Comparison of ENCODE assay signal across 10 cellular contexts in genomic region chr18:58785171-58785805, GRCh38.
DNase-seq lines count a peak whose midpoint lies in the region; ATAC-seq and TF ChIP-seq lines count a peak whose summit lies in the region.
"Had no signal": no experiment of that assay in that cellular context is flagged by ENCODE, and none has a peak within 500 bp of the region (broad histone marks: within the 10 kb centered on the region; RNA-seq: fewer than 3 reads in every experiment).

No MANE protein-coding gene starts in this region.

- H3K36me3 Mint-ChIP-seq in brain: no peaks in the 10 kb centered on the region

- H3K27me3 ChIP-seq in A673 (replicated peaks; ENCODE audit: insufficient read depth, low read depth, low read length, poor library complexity) (no peaks in the 10 kb centered on the region), mesenchymal stem cell (ENCODE audit: control insufficient read depth in 1 of 2, insufficient read depth in 1 of 2, low read length in 2 of 2) (no peaks in the 10 kb centered on the region)

- WGBS in mesenchymal stem cell: 15% methylated on average over 10 of the region's 13 CpGs

- no peaks in the 10 kb centered on the region for H3K79me1 ChIP-seq in mesenchymal stem cell (replicated peaks; ENCODE audit: low read length, poor library complexity, severe bottlenecking)

- peak overlapping the region; percentile 41 to 83 for H3K18ac ChIP-seq in mesenchymal stem cell (ENCODE audit: low read depth in 1 of 2, low read length in 2 of 2)

- H3K9me3 Mint-ChIP-seq in brain: peaks cover 0 to 4% (median 0%) of the 10 kb centered on the region in 5 experiments

- H2BK12ac ChIP-seq in mesenchymal stem cell (ENCODE audit: low read length in 2 of 2): peak overlapping the region; percentile 1 to 98

- intact Hi-C loops in A673 (cut with micrococcal nuclease; ENCODE audit: unreplicated experiment): loop anchor here (10.0 kb wide), 1 partner anchor 440 kb away; the partner anchor contains the start of gene GRP

- CTCF ChIA-PET in A673 (lab: Charles Lee): no interaction called here

- peak overlapping the region; percentile 89 for H2BK15ac ChIP-seq in mesenchymal stem cell (ENCODE audit: low read depth, poor library complexity, severe bottlenecking)

- H3K27ac Mint-ChIP-seq in brain: peak overlapping the region; percentile 25 to 87 (median 60)

- H3K27me3 Mint-ChIP-seq in brain: peaks cover 2% of the 10 kb centered on the region

- no peaks in the 10 kb centered on the region for H3K36me3 ChIP-seq in A673 (ENCODE audit: insufficient read depth, low read length, poor library complexity, severe bottlenecking)
- no peaks in the 10 kb centered on the region for H3K36me3 ChIP-seq in mesenchymal stem cell (ENCODE audit: control insufficient read depth in 1 of 2, insufficient read depth in 2 of 2, low read depth in 1 of 2, low read length in 2 of 2)

- peak overlapping the region; percentile 61 for H4K8ac ChIP-seq in mesenchymal stem cell (ENCODE audit: low read length)

- H3K4me3 ChIP-seq in A673 (ENCODE audit: low read depth, low read length, poor library complexity, severe bottlenecking) (no peak overlapping the region), mesenchymal stem cell (ENCODE audit: insufficient read depth in 1 of 2, low read depth in 1 of 2, low read length in 2 of 2) (no peak overlapping the region)

- no TSS peak for BruUV-seq in A673 (replicated peaks; lab: Mats Ljungman, UMichigan)

- peak overlapping the region; percentile 16 to 88 for H3K4ac ChIP-seq in mesenchymal stem cell (ENCODE audit: low read depth in 1 of 2, low read length in 2 of 2)

- H2AK5ac ChIP-seq in mesenchymal stem cell (ENCODE audit: low read length, severe bottlenecking): peak overlapping the region; percentile 25

- no peak overlapping the region for H3K9ac ChIP-seq in mesenchymal stem cell (ENCODE audit: low read length)

- peaks cover 35% of the 10 kb centered on the region for H3K4me1 Mint-ChIP-seq in brain

- peak overlapping the region in 1 of 2 experiments; percentile 54 for H3K23ac ChIP-seq in mesenchymal stem cell (ENCODE audit: low read length in 2 of 2)

- H3K4me1 ChIP-seq in A673 (ENCODE audit: insufficient read depth, low read length, poor library complexity, severe bottlenecking): peaks cover 29% of the 10 kb centered on the region
- peaks cover 16% of the 10 kb centered on the region for H3K4me1 ChIP-seq in mesenchymal stem cell (ENCODE audit: control insufficient read depth, insufficient read depth, low read depth, low read length)

- H3K4me2 ChIP-seq in mesenchymal stem cell (ENCODE audit: low read length, poor library complexity, severe bottlenecking): no peak overlapping the region

- peak overlapping the region in 1 of 2 experiments; percentile 30 for H3K14ac ChIP-seq in mesenchymal stem cell (ENCODE audit: low read length in 2 of 2)

- H2BK120ac ChIP-seq in mesenchymal stem cell (ENCODE audit: low read depth, low read length): peak overlapping the region; percentile 44

- peak overlapping the region; percentile 88 for H4K91ac ChIP-seq in mesenchymal stem cell (ENCODE audit: low read length)

- TF ChIP-seq CTCF in A673 (conservative IDR thresholded peaks at IDR 0.05; ENCODE audit: low read depth, low read length) (no peak), brain (conservative IDR thresholded peaks at IDR 0.05) (no peak)

- peak overlapping the region; percentile 63 for H2BK5ac ChIP-seq in mesenchymal stem cell (ENCODE audit: low read depth, low read length, poor library complexity, severe bottlenecking)

- no peak overlapping the region for H2AFZ ChIP-seq in mesenchymal stem cell (ENCODE audit: low read depth, low read length)

- DNase-seq in A673 (ENCODE audit: low spot score): peak; percentile 47
- peak; percentile 95 for DNase-seq in HPDE6-E6E7 (ENCODE audit: extremely low spot score)
- peak; percentile 88 for DNase-seq in mesenchymal stem cell
- DNase-seq in activated T-cell treated with anti-CD3 and anti-CD28 coated beads, Interleukin-2, amount 50 U/mL, for 48 hours: no peak
- no peak for DNase-seq in activated T-cell treated with anti-CD3 and anti-CD28 coated beads for 4 hours
- DNase-seq in occipital lobe (lab: John Stamatoyannopoulos, UW): no peak
- DNase-seq: activated CD4-positive, CD25-positive, alpha-beta regulatory T cell had no signal

- POLR2A ChIA-PET in A673 (lab: Charles Lee; ENCODE audit: low non-redundant PET): no interaction called here

- no peaks in the 10 kb centered on the region for H3K9me3 ChIP-seq in A673 (ENCODE audit: low read depth, low read length, poor library complexity, severe bottlenecking)
- no peaks in the 10 kb centered on the region for H3K9me3 ChIP-seq in mesenchymal stem cell (ENCODE audit: control insufficient read depth, low read length)

- peak overlapping the region; percentile 5 for H3K27ac ChIP-seq in A673 (ENCODE audit: low read depth, low read length, poor library complexity, severe bottlenecking)
- peak overlapping the region; percentile 43 for H3K27ac ChIP-seq in mesenchymal stem cell (ENCODE audit: low read length, poor library complexity, severe bottlenecking)
- H3K27ac ChIP-seq: HL-60 had no signal

- ATAC-seq in GM19463 (IDR thresholded peaks at IDR 0.05; ENCODE audit: unreplicated experiment): no peak

- no peak overlapping the region for H3K4me3 Mint-ChIP-seq in brain

Comparison
In these comparisons a context has a peak if more than half of its experiments do, and no peak if none do; other contexts are left out.
1. DNase-seq: peak in A673 (single experiment), HPDE6-E6E7 (single experiment) and mesenchymal stem cell (single experiment); none in activated T-cell treated with anti-CD3 and anti-CD28 coated beads, Interleukin-2, amount 50 U/mL, for 48 hours (0 of 2), activated T-cell treated with anti-CD3 and anti-CD28 coated beads for 4 hours (single experiment) and occipital lobe (single experiment).